10 cellular contexts compared by ENCODE assay signal in the genomic region with DNA sequence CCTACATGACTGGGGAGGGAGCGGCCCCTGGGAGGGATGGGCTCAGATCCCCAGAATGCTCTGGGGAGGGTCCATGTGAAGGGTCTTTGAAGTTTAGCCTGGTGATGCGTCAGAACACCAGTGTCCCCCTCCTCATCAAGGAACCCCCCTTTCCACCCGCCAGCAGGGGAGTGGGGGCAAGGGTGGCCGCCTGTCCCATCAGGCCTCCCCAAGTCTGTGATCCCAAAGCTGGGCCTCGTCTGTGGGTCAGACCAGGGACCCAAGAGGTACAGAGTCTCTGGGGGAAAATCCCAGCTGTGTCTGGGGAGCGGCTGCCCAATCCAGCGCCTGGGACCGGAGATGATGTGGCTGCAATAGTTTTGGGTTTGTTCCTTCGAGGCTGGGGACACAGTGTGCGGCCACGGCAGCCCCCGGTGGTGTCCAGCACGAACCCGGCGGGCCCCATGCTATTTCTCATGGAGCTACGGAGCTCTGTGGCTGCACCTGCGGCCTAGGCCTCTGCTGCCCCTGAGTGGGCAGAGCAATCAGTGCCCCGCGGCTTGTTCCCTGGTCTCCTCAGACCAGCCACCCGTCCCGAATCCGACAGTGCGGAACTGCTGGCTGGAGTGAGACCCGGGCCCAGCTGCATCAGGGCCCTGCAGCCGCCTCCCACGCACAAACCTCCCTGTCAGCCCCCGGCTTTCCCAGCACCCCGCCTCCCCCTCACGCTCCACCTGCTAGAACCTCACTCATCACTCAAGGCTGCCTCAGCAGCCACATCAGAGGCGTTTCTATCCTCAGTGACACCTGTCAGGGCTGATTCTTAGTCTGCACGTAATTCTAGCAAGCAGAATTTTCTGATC. TPM values are rescaled to one million over a fixed set of nuclear protein-coding genes. Genes with fewer than 3 reads are reported as not detected.
DNase-seq lines count a peak whose midpoint lies in the region; ATAC-seq, FAIRE-seq and TF ChIP-seq lines count a peak whose summit lies in the region.
"Had no signal": no experiment of that assay in that cellular context is flagged by ENCODE, and none has a peak within 500 bp of the region (broad histone marks: within the 10 kb centered on the region; RNA-seq: fewer than 3 reads in every experiment).

No MANE protein-coding gene starts in this region.

- no peaks in the 10 kb centered on the region for H3K79me2 ChIP-seq in PC-3 (ENCODE audit: low read length)

- no peak overlapping the region for H2AFZ ChIP-seq in PC-3 (ENCODE audit: low read length)

- intact Hi-C loops in PC-3 (cut with micrococcal nuclease), result no loop called here

- H3K4me3 ChIP-seq in PC-3 (ENCODE audit: low read length) (no peak overlapping the region), small intestine (ENCODE audit: low read depth in 1 of 2, low read length in 2 of 2) (no peak overlapping the region)

- no peak for ATAC-seq in PC-3
- ATAC-seq in GM18520 (IDR thresholded peaks at IDR 0.05; ENCODE audit: unreplicated experiment), result no peak
- no peak for ATAC-seq in HG03571 (IDR thresholded peaks at IDR 0.05; ENCODE audit: unreplicated experiment)

- peak overlapping the region; percentile 50 for H3K27ac Mint-ChIP-seq in activated naive CD8-positive, alpha-beta T cell

- no peaks in the 10 kb centered on the region for H3K9me3 ChIP-seq in PC-3 (ENCODE audit: low read length)
- H3K9me3 ChIP-seq in small intestine (ENCODE audit: control insufficient read depth, low read depth), result no peaks in the 10 kb centered on the region

- peaks cover 23% of the 10 kb centered on the region for H3K4me1 Mint-ChIP-seq in activated naive CD8-positive, alpha-beta T cell (ENCODE audit: low read depth)

- H3F3A ChIP-seq in PC-3 (ENCODE audit: low read length, unreplicated experiment), result no peaks in the 10 kb centered on the region

- no peaks in the 10 kb centered on the region for H4K20me1 ChIP-seq in PC-3 (ENCODE audit: low read length)

- H3K36me3 ChIP-seq in PC-3 (ENCODE audit: low read depth, low read length), result no peaks in the 10 kb centered on the region
- H3K36me3 ChIP-seq in small intestine (ENCODE audit: control insufficient read depth in 2 of 2, insufficient read depth in 2 of 2, low read length in 2 of 2), result no peaks in the 10 kb centered on the region

- H3K9ac ChIP-seq in PC-3 (ENCODE audit: low read length), result no peak overlapping the region
- H3K9ac ChIP-seq: KMS-11 had no signal

- TF ChIP-seq CTCF in GM13977 (IDR thresholded peaks at IDR 0.05; ENCODE audit: extremely low read depth, insufficient read depth, missing control alignments) (no peak), PC-3 (conservative IDR thresholded peaks at IDR 0.05; ENCODE audit: low read depth, low read length) (no peak)

- in situ Hi-C loops in GM13977 (cut with MboI; ENCODE audit: low pct_unique_long_range_greater_than_20kb, low sequenced_read_pairs, unreplicated experiment), result no loop called here

- H3K4me3 Mint-ChIP-seq in activated naive CD8-positive, alpha-beta T cell, result peak overlapping the region; percentile 57

- H3K27me3 ChIP-seq in PC-3 (ENCODE audit: low read length), result no peaks in the 10 kb centered on the region
- no peaks in the 10 kb centered on the region for H3K27me3 ChIP-seq in small intestine (ENCODE audit: control insufficient read depth in 2 of 2, insufficient read depth in 2 of 2, low read length in 2 of 2)

- H3K4me1 ChIP-seq in PC-3 (ENCODE audit: insufficient read depth, low read length) (no peaks in the 10 kb centered on the region), small intestine (ENCODE audit: control insufficient read depth in 2 of 2, insufficient read depth in 1 of 2, low read depth in 1 of 2, low read length in 1 of 2) (no peaks in the 10 kb centered on the region)

- POLR2A ChIA-PET in PC-3 (lab: Charles Lee; ENCODE audit: unreplicated experiment), result no interaction called here

- BruUV-seq in PC-3 (replicated peaks; lab: Mats Ljungman, UMichigan), result no TSS peak

- H3K9me3 Mint-ChIP-seq in activated naive CD8-positive, alpha-beta T cell (ENCODE audit: low read depth), result no peaks in the 10 kb centered on the region

- H3K27ac ChIP-seq in PC-3 (ENCODE audit: low read length), result no peak overlapping the region
- H3K27ac ChIP-seq in small intestine (ENCODE audit: low read depth in 1 of 2, low read length in 1 of 2), result no peak overlapping the region
- H3K27ac ChIP-seq: KMS-11 had no signal

- 69 to 71% (median 70%) methylated on average over 30 to 31 of the region's 31 CpGs for WGBS in small intestine, 3 donors

- H3K9me2 ChIP-seq in PC-3 (replicated peaks; ENCODE audit: low read length), result no peaks in the 10 kb centered on the region

- FAIRE-seq in small intestine (lab: Jason Lieb, UNC), result no peak

- CTCF ChIA-PET in PC-3 (lab: Charles Lee), result no interaction called here

- H3K36me3 Mint-ChIP-seq in activated naive CD8-positive, alpha-beta T cell, result no peaks in the 10 kb centered on the region

- DNase-seq in GM13977 (ENCODE audit: low spot score) (peak; percentile 70), NCI-H82 (lab: John Stamatoyannopoulos, UW) (peak; percentile 93), PC-3 (no peak), small intestine (no peak)
- DNase-seq in stimulated activated CD4-positive, alpha-beta T cell treated with anti-CD3 and anti-CD28 coated beads, Interleukin-15, amount 100 ng/mL, for 1 hour (ENCODE audit: low read depth in 1 of 2, low spot score in 1 of 2), result peak; percentile 26 to 44
- DNase-seq: foreskin fibroblast had no signal

- no peak overlapping the region for H3K4me2 ChIP-seq in PC-3 (ENCODE audit: low read length)
- H3K4me2 ChIP-seq: KMS-11 had no signal

- H3K27me3 Mint-ChIP-seq in activated naive CD8-positive, alpha-beta T cell, result no peaks in the 10 kb centered on the region

RNA-seq across cellular contexts. Expression of a gene that starts 29.2 kb away (rescaled TPM):
- 2.5 and 3.4 TPM in 2 replicates for total RNA-seq in PC-3 (2014; rRNA removed)
- polyA plus RNA-seq in small intestine, result under 1 TPM in 2 of 3 donors, not detected in 1; 0.51 to 0.54 TPM

Comparison
In these comparisons a context has a peak if more than half of its experiments do, and no peak if none do; other contexts are left out.
1. DNase-seq: peak in GM13977 (single experiment), NCI-H82 (single experiment) and stimulated activated CD4-positive, alpha-beta T cell treated with anti-CD3 and anti-CD28 coated beads, Interleukin-15, amount 100 ng/mL, for 1 hour (2 of 2); none in PC-3 (single experiment) and small intestine (single experiment).